Comparison of ENCODE assay signal across 8 cellular contexts in the genomic region with DNA sequence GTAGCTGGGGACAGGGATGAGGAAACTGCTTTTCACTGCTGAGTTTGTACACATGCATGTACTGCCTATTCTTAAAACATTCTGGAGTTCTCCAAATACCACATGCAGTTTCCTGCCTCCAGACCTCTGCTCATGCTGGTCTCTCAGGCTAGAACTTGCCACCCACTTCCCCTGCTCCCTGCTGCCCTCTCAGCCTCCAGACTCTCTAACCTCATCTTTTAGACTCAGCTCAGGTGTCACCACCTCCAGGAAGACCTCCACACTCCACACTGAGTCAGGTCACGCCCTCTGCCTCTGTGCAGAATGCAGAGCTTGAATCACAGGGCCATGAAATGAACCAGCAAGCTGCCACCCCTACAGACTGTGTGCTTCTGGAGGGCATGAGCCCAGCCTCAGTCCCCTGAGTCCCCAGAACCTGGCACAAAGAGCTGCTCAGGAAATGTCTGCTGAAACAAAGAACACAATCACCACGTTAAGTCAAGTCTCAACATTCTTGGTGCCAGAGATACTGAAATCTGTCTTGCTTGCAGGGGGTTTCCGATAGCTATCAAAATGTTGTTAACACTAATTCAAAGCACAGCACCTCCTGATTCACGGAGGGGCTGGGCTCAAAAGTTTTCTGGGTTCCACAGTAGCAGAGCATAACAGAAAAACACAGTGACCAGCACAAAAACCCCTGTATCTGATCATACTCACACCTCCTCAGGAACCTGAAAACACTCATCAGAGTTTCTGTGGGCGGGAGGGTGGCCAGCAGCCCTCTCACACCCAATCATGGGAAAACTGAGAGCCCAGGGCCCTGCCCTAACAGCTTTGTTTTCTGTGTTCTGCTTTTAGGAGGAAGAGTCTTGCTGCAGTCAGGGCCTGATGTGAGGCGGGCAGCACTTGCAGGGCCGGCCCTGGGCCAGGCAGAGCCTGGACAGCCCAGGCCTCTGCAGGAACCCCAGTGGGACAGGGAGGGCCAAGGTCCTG. TPM values are rescaled to one million over a fixed set of nuclear protein-coding genes. Genes with fewer than 3 reads are reported as not detected.
DNase-seq lines count a peak whose midpoint lies in the region; ATAC-seq and TF ChIP-seq lines count a peak whose summit lies in the region.

No MANE protein-coding gene starts in this region.

- no peak overlapping the region for H3K4me2 ChIP-seq in H9 (ENCODE audit: insufficient read depth, insufficient read length, low read length)

- H3K23ac ChIP-seq in H9 (ENCODE audit: insufficient read length, low read depth, low read length) = no peak overlapping the region

- no peak overlapping the region for H3K56ac ChIP-seq in H9 (ENCODE audit: insufficient read length, low read depth, low read length)

- no peak overlapping the region for H3K4me3 ChIP-seq in adipocyte (ENCODE audit: low read length)
- H3K4me3 ChIP-seq in thoracic aorta = no peak overlapping the region

- H3K79me2 ChIP-seq in H9 (ENCODE audit: insufficient read depth, low read length) = no peaks in the 10 kb centered on the region

- no peak overlapping the region for H3K18ac ChIP-seq in H9 (ENCODE audit: insufficient read length, low read depth, low read length)

- DNase-seq in H9 (no peak), NCI-H69 (lab: John Stamatoyannopoulos, UW) (peak; percentile 16), adipocyte (ENCODE audit: low read depth) (no peak), memory B cell (ENCODE audit: low spot score in 2 of 2) (peak in 1 of 2 donors; percentile 36), thoracic aorta (ENCODE audit: low spot score) (no peak), GOT3 (lab: John Stamatoyannopoulos, UW) (no peak), SIG-M5 treated with dmso at 0.1 percent for 504 hours (lab: John Stamatoyannopoulos, UW; ENCODE audit: unreplicated experiment) (no peak)

- no peaks in the 10 kb centered on the region for H3K23me2 ChIP-seq in H9 (ENCODE audit: insufficient read length, low read depth, low read length, poor library complexity, severe bottlenecking)

- no peak overlapping the region for H3K27ac ChIP-seq in H9 (ENCODE audit: insufficient read length, low read depth, low read length)
- H3K27ac ChIP-seq in thoracic aorta = peak overlapping the region; percentile 30 to 71

- no peak overlapping the region for H3K14ac ChIP-seq in H9 (ENCODE audit: insufficient read depth, low read length)

- H4K20me1 ChIP-seq in H9 (ENCODE audit: control insufficient read depth, insufficient read depth, insufficient read length) = no peaks in the 10 kb centered on the region

- H2AK5ac ChIP-seq in H9 (ENCODE audit: insufficient read length, low read length) = no peak overlapping the region

- H3K27ac Mint-ChIP-seq in H9 = peak overlapping the region; percentile 27 to 66 (median 37); a peak in 3 of 7 replicates
- peak overlapping the region; percentile 92 for H3K27ac Mint-ChIP-seq in memory B cell

- no peak overlapping the region for H2BK5ac ChIP-seq in H9 (ENCODE audit: insufficient read length, low read length)

- no peak overlapping the region for H4K91ac ChIP-seq in H9 (ENCODE audit: insufficient read length, low read depth, low read length)

- no peak overlapping the region for H2BK12ac ChIP-seq in H9 (ENCODE audit: insufficient read length, low read depth, low read length)

- no peaks in the 10 kb centered on the region for H3K9me3 Mint-ChIP-seq in H9
- H3K9me3 Mint-ChIP-seq in memory B cell = no peaks in the 10 kb centered on the region

- H3K36me3 Mint-ChIP-seq in H9 (ENCODE audit: insufficient read depth in 1 of 3, low read depth in 3 of 3) (no peaks in the 10 kb centered on the region; a peak in 1 of 7 replicates), memory B cell (peaks cover 12% of the 10 kb centered on the region)

- H3K36me3 ChIP-seq in adipocyte (ENCODE audit: control insufficient read depth, insufficient read depth, low read length, severe bottlenecking) (no peaks in the 10 kb centered on the region), thoracic aorta (no peaks in the 10 kb centered on the region)

- H3K4me1 ChIP-seq in H9 (ENCODE audit: insufficient read depth, low read length) = 0 out of 2 replicates have a peak, but pooled peaks cover 3% of the 10 kb centered on the region
- peaks cover 44% of the 10 kb centered on the region for H3K4me1 ChIP-seq in adipocyte (ENCODE audit: control insufficient read depth, insufficient read depth, low read length)
- peaks cover 40 to 63% of the 10 kb centered on the region in 2 donors for H3K4me1 ChIP-seq in thoracic aorta (ENCODE audit: control insufficient read depth in 1 of 2, low read depth in 2 of 2)

- H3K9me3 ChIP-seq in H9 (ENCODE audit: control insufficient read depth, low read depth, low read length) (no peaks in the 10 kb centered on the region), adipocyte (ENCODE audit: control insufficient read depth, low read length) (no peaks in the 10 kb centered on the region), thoracic aorta (no peaks in the 10 kb centered on the region)

- no peak overlapping the region for H3K4ac ChIP-seq in H9 (ENCODE audit: low read depth, low read length)

- WGBS in H9 (ENCODE audit: extremely low coverage, insufficient read length, low lambda C conversion rate) = no CpG with 5 or more reads among the region's 7 CpGs

- H3T11ph ChIP-seq in H9 (ENCODE audit: low read length) = no peak overlapping the region

- H3K27me3 ChIP-seq in H9 (ENCODE audit: insufficient read depth, low read length) (no peaks in the 10 kb centered on the region), adipocyte (replicated peaks; ENCODE audit: control insufficient read depth, insufficient read depth, low read length) (no peaks in the 10 kb centered on the region), thoracic aorta (replicated peaks; ENCODE audit: insufficient read depth) (no peaks in the 10 kb centered on the region)

- H3K4me1 Mint-ChIP-seq in H9 (peaks cover 23 to 37% of the 10 kb centered on the region in 2 experiments), memory B cell (peaks cover 64% of the 10 kb centered on the region)

- ATAC-seq in GM18499 (IDR thresholded peaks at IDR 0.05; ENCODE audit: insufficient read depth, unreplicated experiment) = peak; percentile 44
- peak; percentile 31 for ATAC-seq in memory B cell (ENCODE audit: low read depth)
- peak; percentile 12 for ATAC-seq in thoracic aorta (ENCODE audit: insufficient number of reproducible peaks, low FRiP score, low read depth)

- H3K9ac ChIP-seq in H9 (ENCODE audit: extremely low read depth, insufficient read length, low read length) (no peak overlapping the region), adipocyte (ENCODE audit: low read length) (peak overlapping the region; percentile 59)

- H3K27me3 Mint-ChIP-seq in H9 (ENCODE audit: low read depth) (no peaks in the 10 kb centered on the region), memory B cell (no peaks in the 10 kb centered on the region)

- H2BK15ac ChIP-seq in H9 (ENCODE audit: low read depth, low read length) = no peak overlapping the region

- TF ChIP-seq CTCF in H9 (conservative IDR thresholded peaks at IDR 0.05) (no peak), thoracic aorta (IDR thresholded peaks at IDR 0.05) (no peak)

- H2BK20ac ChIP-seq in H9 (ENCODE audit: low read depth, low read length, poor library complexity, severe bottlenecking) = no peak overlapping the region

- H2BK120ac ChIP-seq in H9 (ENCODE audit: low read depth, low read length, poor library complexity, severe bottlenecking) = no peak overlapping the region

- no peak overlapping the region for H4K8ac ChIP-seq in H9 (replicated peaks; ENCODE audit: insufficient read length, low read depth, low read length)

- H3K4me3 Mint-ChIP-seq in H9 = no peak overlapping the region
- peak overlapping the region; percentile 78 for H3K4me3 Mint-ChIP-seq in memory B cell

- no peaks in the 10 kb centered on the region for H3K79me1 ChIP-seq in H9 (ENCODE audit: insufficient read depth, low read depth, low read length, poor library complexity, severe bottlenecking)

- H4K5ac ChIP-seq in H9 (ENCODE audit: insufficient read length, low read depth, low read length) = no peak overlapping the region

- no peak overlapping the region for H2AFZ ChIP-seq in H9 (ENCODE audit: low read length)

RNA-seq across cellular contexts. Expression of a gene that starts 21.1 kb away (rescaled TPM):
- 10.6 and 11.5 TPM in 2 replicates for total RNA-seq in H9 (2021)
- total RNA-seq in thoracic aorta = 10 to 100 TPM; 26.6 to 49.5 TPM
